15 cellular contexts compared by ENCODE assay signal in genomic region chr1:180309338-180309737, GRCh38.
DNase-seq lines count a peak whose midpoint lies in the region; ATAC-seq, FAIRE-seq and TF ChIP-seq lines count a peak whose summit lies in the region.
"Had no signal": no experiment of that assay in that cellular context is flagged by ENCODE, and none has a peak within 500 bp of the region (broad histone marks: within the 10 kb centered on the region; RNA-seq: fewer than 3 reads in every experiment).

No MANE protein-coding gene starts in this region.

- TF ChIP-seq CTCF in A549 (IDR thresholded peaks at IDR 0.05) (no peak), HFF-Myc (IDR thresholded peaks at IDR 0.05; ENCODE audit: low read depth, low read length, missing control alignments) (no peak), kidney epithelial cell (IDR thresholded peaks at IDR 0.05; ENCODE audit: insufficient read depth, low read length, poor library complexity, severe bottlenecking) (no peak), omental fat pad (IDR thresholded peaks at IDR 0.05) (no peak)

- TF ChIP-seq RAD21 in A549 (conservative IDR thresholded peaks at IDR 0.05 in 1 of 2, IDR thresholded peaks at IDR 0.05 in 1 of 2), result no peak

- no peak for TF ChIP-seq POLR2A in A549 (IDR thresholded peaks at IDR 0.05; ENCODE audit: low read length)
- TF ChIP-seq POLR2A in GM18505 (IDR thresholded peaks at IDR 0.05; ENCODE audit: borderline replicate concordance, extremely low read depth, insufficient read depth, insufficient read length), result no peak

- 0% methylated on average over 1 of the region's 1 CpG for WGBS in A549 (ENCODE audit: missing lambda C conversion rate)
- WGBS in right cardiac atrium, result 91% methylated on average over 1 of the region's 1 CpG

- CTCF ChIA-PET in A549 (lab: Yijun Ruan, JAX), result interaction anchor here (1.2 to 1.5 kb wide), 4 partner anchors 12 to 57 kb away, joined by 3 to 7 read pairs (median 4); no protein-coding TSS in a partner anchor

- TF ChIP-seq EP300 in A549 (IDR thresholded peaks at IDR 0.05), result no peak

- H3K9me3 ChIP-seq in A549, result 0 out of 3 replicates have a peak, but pooled peaks cover 2% of the 10 kb centered on the region
- no peaks in the 10 kb centered on the region for H3K9me3 ChIP-seq in right cardiac atrium (ENCODE audit: control insufficient read depth, low read length)

- intact Hi-C loops in right cardiac atrium (cut with DNase I), result no loop called here

- ATAC-seq in A549 (peak; percentile 87 to 92), omental fat pad (ENCODE audit: low FRiP score) (no peak), right cardiac atrium (no peak), GM18505 (IDR thresholded peaks at IDR 0.05; ENCODE audit: unreplicated experiment) (no peak)
- ATAC-seq: stimulated activated naive CD8-positive, alpha-beta T cell treated with anti-CD3 and anti-CD28 coated beads, Interleukin-15, Interleukin-2, amounts not matched to agents 100 U/mL and 50 U/mL, for 24 hours had no signal

- DNase-seq in A549 (ENCODE audit: low read depth in 1 of 2, low spot score in 1 of 2), result peak; percentile 48 to 66
- peak; percentile 20 for DNase-seq in HFF-Myc (ENCODE audit: extremely low read depth, low read depth)
- peak; percentile 65 for DNase-seq in astrocyte of the hippocampus (ENCODE audit: low read depth, low spot score)
- peak; percentile 74 for DNase-seq in kidney epithelial cell (ENCODE audit: low read depth)
- DNase-seq in NCI-H748 (lab: John Stamatoyannopoulos, UW; ENCODE audit: unreplicated experiment), result no peak
- DNase-seq in omental fat pad (ENCODE audit: low spot score), result no peak
- no peak for DNase-seq in right cardiac atrium
- DNase-seq: activated CD4-positive, alpha-beta T cell treated with anti-CD3 and anti-CD28 coated beads, Interleukin-2, amount 50 U/mL, for 48 hours; AML-193; cortex of kidney; NCI-H748 treated with DMSO at 0.1 percent for 48 hours; stimulated activated CD4-positive, alpha-beta T cell treated with anti-CD3 and anti-CD28 coated beads, Interleukin-1b, Interleukin-23, amount 100 ng/mL, for 48 hours; stimulated activated naive CD8-positive, alpha-beta T cell treated with anti-CD3 and anti-CD28 coated beads, Interleukin-15, Interleukin-2, amounts not matched to agents 100 U/mL and 50 U/mL, for 24 hours; T-helper 1 cell had no signal

- peak; percentile 95 for FAIRE-seq in A549 (lab: Jason Lieb, UNC)

- POLR2A ChIA-PET in A549 (lab: Yijun Ruan, JAX), result no interaction called here

- H3K27ac ChIP-seq in A549, result peak overlapping the region; percentile 62 to 81
- no peak overlapping the region for H3K27ac ChIP-seq in right cardiac atrium (ENCODE audit: low read length)

- peak overlapping the region; percentile 79 for H3K4me2 ChIP-seq in A549

- no peaks in the 10 kb centered on the region for H3K27me3 ChIP-seq in kidney epithelial cell (ENCODE audit: control insufficient read depth, insufficient read depth, low read length)
- H3K27me3 ChIP-seq in right cardiac atrium (ENCODE audit: control insufficient read depth, insufficient read depth), result no peaks in the 10 kb centered on the region

- H3K4me3 ChIP-seq in A549, result no peak overlapping the region
- H3K4me3 ChIP-seq in HFF-Myc (replicated peaks; ENCODE audit: low read depth, low read length), result no peak overlapping the region
- H3K4me3 ChIP-seq in kidney epithelial cell (ENCODE audit: low read depth, low read length), result no peak overlapping the region
- no peak overlapping the region for H3K4me3 ChIP-seq in right cardiac atrium (ENCODE audit: low read length)

- H3K4me1 ChIP-seq in A549, result peaks cover 51% of the 10 kb centered on the region
- H3K4me1 ChIP-seq in right cardiac atrium (ENCODE audit: control insufficient read depth, insufficient read depth, low read length), result peaks cover 2% of the 10 kb centered on the region

- no peaks in the 10 kb centered on the region for H3K36me3 ChIP-seq in kidney epithelial cell (ENCODE audit: control insufficient read depth, insufficient read depth, low read length)

TF ChIP-seq in A549, 52 proteins besides CTCF, POLR2A, EP300 and RAD21:
- TF ChIP-seq SMC3 (IDR thresholded peaks at IDR 0.05) (no peak), CEBPB (IDR thresholded peaks at IDR 0.05) (peak in 1 of 2 experiments; percentile 42; a peak in 1 of 4 replicates), NFE2L2 (conservative IDR thresholded peaks at IDR 0.05; ENCODE audit: low read length) (0 out of 2 replicates have a peak, but pooled peaks have one; percentile 6), GATA3 (IDR thresholded peaks at IDR 0.05; ENCODE audit: borderline replicate concordance) (peak; percentile 17; the same call in 1 of the 2 replicates), KDM1A (IDR thresholded peaks at IDR 0.05; ENCODE audit: low read depth) (no peak), FOSL2 (IDR thresholded peaks at IDR 0.05) (peak; percentile 55; the same call in 1 of the 2 replicates), FOSL2 (CRISPR knock-in tag; IDR thresholded peaks at IDR 0.05) (peak; percentile 88), EHF (CRISPR knock-in tag; IDR thresholded peaks at IDR 0.05) (no peak), JUNB (IDR thresholded peaks at IDR 0.05) (0 out of 2 replicates have a peak, but pooled peaks have one; percentile 21), MAFK (IDR thresholded peaks at IDR 0.05; ENCODE audit: partially characterized antibody) (peak; percentile 88)
- TF ChIP-seq, protein P1, sequence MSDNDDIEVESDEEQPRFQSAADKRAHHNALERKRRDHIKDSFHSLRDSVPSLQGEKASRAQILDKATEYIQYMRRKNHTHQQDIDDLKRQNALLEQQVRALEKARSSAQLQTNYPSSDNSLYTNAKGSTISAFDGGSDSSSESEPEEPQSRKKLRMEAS (IDR thresholded peaks at IDR 0.05), result peak; percentile 67

Comparison
In these comparisons a context has a peak if more than half of its experiments do, and no peak if none do; other contexts are left out.
1. ATAC-seq: peak in A549 (2 of 2); none in omental fat pad (single experiment), right cardiac atrium (0 of 2) and GM18505 (single experiment).
2. DNase-seq: peak in A549 (2 of 2), HFF-Myc (single experiment), astrocyte of the hippocampus (single experiment) and kidney epithelial cell (single experiment); none in NCI-H748 (single experiment), omental fat pad (single experiment) and right cardiac atrium (0 of 3).